In genomic region chr6:136500414-136500813, GRCh38 we compare ENCODE assay signal across 1 cellular context.
TF ChIP-seq lines count a peak whose summit lies in the region.

No MANE protein-coding gene starts in this region.

TF ChIP-seq in H1, 55 proteins besides CTCF, POLR2A, EP300 and RAD21:
- TF ChIP-seq MAFK (IDR thresholded peaks at IDR 0.05; ENCODE audit: low read depth, low read length) (peak; percentile 83), POLR2AphosphoS5 (IDR thresholded peaks at IDR 0.05; ENCODE audit: low read depth, low read length) (no peak), RNF2 (IDR thresholded peaks at IDR 0.05; ENCODE audit: borderline replicate concordance, low read depth, low read length, missing control alignments, poor library complexity, severe bottlenecking) (no peak)
